In genomic region chr6:166507809-166508373, GRCh38 we compare ENCODE assay signal across 21 cellular contexts.
DNase-seq lines count a peak whose midpoint lies in the region; ATAC-seq, FAIRE-seq and TF ChIP-seq lines count a peak whose summit lies in the region.
"Had no signal": no experiment of that assay in that cellular context is flagged by ENCODE, and none has a peak within 500 bp of the region (broad histone marks: within the 10 kb centered on the region; RNA-seq: fewer than 3 reads in every experiment).

No MANE protein-coding gene starts in this region.

- H3K4me1 ChIP-seq in right atrium auricular region (no peaks in the 10 kb centered on the region), H1 (replicated peaks in 1 of 4; ENCODE audit: control insufficient read depth in 3 of 4, insufficient read depth in 4 of 4, low read length in 3 of 4) (0 out of 7 replicates have a peak, but pooled peaks cover 0 to 2% (median 0%) of the 10 kb centered on the region in 4 experiments), mesendoderm (ENCODE audit: control insufficient read depth, low read depth, low read length) (no peaks in the 10 kb centered on the region), osteoblast (ENCODE audit: insufficient read depth, low read length) (no peaks in the 10 kb centered on the region), ovary (ENCODE audit: insufficient read depth) (no peaks in the 10 kb centered on the region)

- no peak overlapping the region for H4K8ac ChIP-seq in H1 (ENCODE audit: extremely low read depth, insufficient read depth, low read length)
- no peak overlapping the region for H4K8ac ChIP-seq in mesendoderm (ENCODE audit: low read depth, low read length)

- TF ChIP-seq RAD21 in H1 (IDR thresholded peaks at IDR 0.05 in 1 of 2, conservative IDR thresholded peaks at IDR 0.05 in 1 of 2; ENCODE audit: low read depth in 2 of 2, low read length in 2 of 2): no peak

- WGBS in H1 (ENCODE audit: extremely low coverage in 1 of 2, insufficient coverage in 1 of 2, insufficient read length in 1 of 2, insufficient replicate concordance in 2 of 2, low coverage in 1 of 2, low lambda C conversion rate in 2 of 2, missing lambda C conversion rate in 1 of 2), 2 experiments: 85 to 100% methylated on average over 3 to 19 of the region's 19 CpGs
- WGBS in mesendoderm (ENCODE audit: extremely low coverage, insufficient coverage, low lambda C conversion rate): 100% methylated on average over 3 of the region's 19 CpGs
- WGBS in ovary, 3 donors: 87 to 91% (median 91%) methylated on average over 19 of the region's 19 CpGs

- peaks cover 6% of the 10 kb centered on the region; the same call in 1 of the 2 replicates for H3K23me2 ChIP-seq in H1 (ENCODE audit: low read depth, low read length)

- no peaks in the 10 kb centered on the region for H3K79me2 ChIP-seq in H1 (ENCODE audit: control insufficient read depth in 1 of 2, insufficient read depth in 2 of 2, low read length in 2 of 2)
- no peaks in the 10 kb centered on the region for H3K79me2 ChIP-seq in mesendoderm (ENCODE audit: control insufficient read depth, insufficient read depth, low read length)
- H3K79me2 ChIP-seq in osteoblast (ENCODE audit: insufficient read depth, low read length): no peaks in the 10 kb centered on the region

- H2AK5ac ChIP-seq in H1 (ENCODE audit: low read depth, low read length) (no peak overlapping the region), mesendoderm (ENCODE audit: low read length) (no peak overlapping the region)

- DNase-seq in Right ventricle myocardium inferior (ENCODE audit: missing footprints) (peak; percentile 42), right atrium auricular region (ENCODE audit: low spot score) (no peak), H1 (ENCODE audit: low read depth in 1 of 2, low spot score in 2 of 2) (no peak), mesendoderm (peak; percentile 16), osteoblast (ENCODE audit: insufficient read length, low spot score, missing footprints) (peak; percentile 30), GF-D8 (lab: John Stamatoyannopoulos, UW) (no peak), ovary (no peak)
- DNase-seq: 8988T, Calu3, DMS79 treated with DMSO at 0.1 percent for 48 hours, MM.1S, NCI-H2029 treated with DMSO at 0.1 percent for 48 hours, NCI-H2171, NCI-H226, NCI-H510A, NCI-H69, SHP77 treated with DMSO at 0.1 percent for 48 hours had no signal

- H2BK120ac ChIP-seq in H1 (replicated peaks; ENCODE audit: low read depth, low read length) (no peak overlapping the region), mesendoderm (ENCODE audit: low read depth, low read length) (no peak overlapping the region)

- no peak overlapping the region for H3K23ac ChIP-seq in H1 (ENCODE audit: insufficient read length)
- no peak overlapping the region for H3K23ac ChIP-seq in mesendoderm (ENCODE audit: low read length)

- H2BK15ac ChIP-seq in H1 (ENCODE audit: low read length) (0 out of 2 replicates have a peak overlapping the region, but pooled peaks have one; percentile 21), mesendoderm (replicated peaks; ENCODE audit: low read depth) (no peak overlapping the region)

- H3K4ac ChIP-seq in H1 (replicated peaks; ENCODE audit: insufficient read length, low read depth, low read length) (no peak overlapping the region), mesendoderm (ENCODE audit: low read depth, low read length) (no peak overlapping the region)

- POLR2A ChIA-PET in H1 (lab: Charles Lee; ENCODE audit: partially characterized antibody): interaction anchor here (0.6 to 0.9 kb wide), 2 partner anchors 118 to 124 kb away, joined by 3 read pairs; no protein-coding TSS in a partner anchor

- intact Hi-C loops in Right ventricle myocardium inferior (cut with DNase I): no loop called here
- intact Hi-C loops in ovary (cut with DNase I): no loop called here

- H2BK20ac ChIP-seq in H1 (ENCODE audit: low read length): no peak overlapping the region

- H4K20me1 ChIP-seq in H1 (replicated peaks in 1 of 2; ENCODE audit: control insufficient read depth in 1 of 2, insufficient read depth in 2 of 2, low read length in 2 of 2) (peaks cover 0 to 12% of the 10 kb centered on the region in 2 experiments), osteoblast (ENCODE audit: insufficient read depth, low read length) (no peaks in the 10 kb centered on the region)

- H3K4me3 ChIP-seq in right atrium auricular region (no peak overlapping the region), H1 (ENCODE audit: extremely low read depth in 1 of 4, insufficient read depth in 2 of 4, low read depth in 3 of 4, low read length in 4 of 4) (no peak overlapping the region), mesendoderm (ENCODE audit: low read length) (no peak overlapping the region), osteoblast (ENCODE audit: insufficient read depth, low read length) (no peak overlapping the region), ovary (no peak overlapping the region)

- ATAC-seq in Right ventricle myocardium inferior: no peak
- no peak for ATAC-seq in GM19455 (IDR thresholded peaks at IDR 0.05; ENCODE audit: unreplicated experiment)
- ATAC-seq: Panc1 had no signal

- peak overlapping the region; percentile 49; the same call in 1 of the 2 replicates for H2BK5ac ChIP-seq in H1 (ENCODE audit: low read depth, low read length)
- H2BK5ac ChIP-seq in mesendoderm (ENCODE audit: low read length): no peak overlapping the region

- H4K5ac ChIP-seq in H1 (ENCODE audit: insufficient read length, low read depth, low read length) (no peak overlapping the region), mesendoderm (ENCODE audit: low read length) (no peak overlapping the region)

- H2BK12ac ChIP-seq in H1 (ENCODE audit: low read depth, low read length): peak overlapping the region; percentile 94; the same call in 1 of the 2 replicates

- H4K91ac ChIP-seq in H1 (replicated peaks; ENCODE audit: insufficient read length, low read length): no peak overlapping the region

- H3K18ac ChIP-seq in H1 (ENCODE audit: extremely low read depth, low read length) (no peak overlapping the region), mesendoderm (ENCODE audit: low read length) (no peak overlapping the region)

- TF ChIP-seq EP300 in H1 (IDR thresholded peaks at IDR 0.05; ENCODE audit: borderline replicate concordance in 1 of 2, low read depth in 2 of 2, low read length in 2 of 2): no peak
- TF ChIP-seq EP300 in ovary (IDR thresholded peaks at IDR 0.05): no peak

- no peak overlapping the region for H3K9ac ChIP-seq in H1 (replicated peaks in 1 of 4; ENCODE audit: extremely low read depth in 1 of 4, low read depth in 3 of 4, low read length in 3 of 4)
- no peak overlapping the region for H3K9ac ChIP-seq in mesendoderm (ENCODE audit: low read length)
- H3K9ac ChIP-seq: KMS-11 had no signal

- peak overlapping the region; percentile 52 for H3K56ac ChIP-seq in H1 (replicated peaks; ENCODE audit: insufficient read length, low read depth, low read length)
- no peak overlapping the region for H3K56ac ChIP-seq in mesendoderm (ENCODE audit: low read length)

- peaks cover 45% of the 10 kb centered on the region for H3K36me3 ChIP-seq in right atrium auricular region
- H3K36me3 ChIP-seq in H1 (ENCODE audit: control insufficient read depth in 2 of 4, insufficient read depth in 4 of 4, low read length in 3 of 4): peaks cover 0 to 7% (median under 1%) of the 10 kb centered on the region in 4 experiments; a peak in 6 of 8 replicates
- H3K36me3 ChIP-seq in mesendoderm (ENCODE audit: control insufficient read depth, insufficient read depth, low read length): no peaks in the 10 kb centered on the region
- peaks cover 43% of the 10 kb centered on the region for H3K36me3 ChIP-seq in osteoblast (ENCODE audit: insufficient read depth, low read length)
- H3K36me3 ChIP-seq in ovary: no peaks in the 10 kb centered on the region

- CTCF ChIA-PET in H1 (lab: Charles Lee; ENCODE audit: partially characterized antibody): interaction anchor here (0.7 to 1.4 kb wide), 8 partner anchors 13 to 59 kb away, joined by 3 to 6 read pairs (median 3); no protein-coding TSS in a partner anchor

- H3K79me1 ChIP-seq in H1 (ENCODE audit: low read depth, low read length) (0 out of 2 replicates have a peak, but pooled peaks cover 2% of the 10 kb centered on the region), mesendoderm (ENCODE audit: low read length) (no peaks in the 10 kb centered on the region)

- no peak for TF ChIP-seq CTCF in right atrium auricular region (IDR thresholded peaks at IDR 0.05)
- TF ChIP-seq CTCF in H1 (IDR thresholded peaks at IDR 0.05; ENCODE audit: control extremely low read depth in 1 of 3, insufficient read depth in 1 of 3, low read depth in 1 of 3, low read length in 3 of 3): no peak
- no peak for TF ChIP-seq CTCF in osteoblast (IDR thresholded peaks at IDR 0.05; ENCODE audit: extremely low read depth, low read depth, low read length)
- no peak for TF ChIP-seq CTCF in ovary (IDR thresholded peaks at IDR 0.05)

- H3K27ac ChIP-seq in right atrium auricular region: no peak overlapping the region
- H3K27ac ChIP-seq in H1 (ENCODE audit: low read depth, low read length): no peak overlapping the region
- H3K27ac ChIP-seq in mesendoderm (ENCODE audit: low read depth, low read length): no peak overlapping the region
- no peak overlapping the region for H3K27ac ChIP-seq in osteoblast (ENCODE audit: low read depth, low read length)
- no peak overlapping the region for H3K27ac ChIP-seq in ovary
- H3K27ac ChIP-seq: KMS-11 had no signal

- no peaks in the 10 kb centered on the region for H3K27me3 ChIP-seq in right atrium auricular region
- H3K27me3 ChIP-seq in H1 (replicated peaks in 1 of 4; ENCODE audit: control insufficient read depth in 3 of 4, extremely low read depth in 1 of 4, insufficient read depth in 3 of 4, low read length in 3 of 4): no peaks in the 10 kb centered on the region
- no peaks in the 10 kb centered on the region for H3K27me3 ChIP-seq in mesendoderm (ENCODE audit: insufficient read depth, low read length, poor library complexity)
- no peaks in the 10 kb centered on the region for H3K27me3 ChIP-seq in osteoblast (ENCODE audit: insufficient read depth, low read length)
- H3K27me3 ChIP-seq in ovary: no peaks in the 10 kb centered on the region

- H3K4me2 ChIP-seq in H1 (ENCODE audit: insufficient read depth in 1 of 2, low read depth in 2 of 2, low read length in 2 of 2) (no peak overlapping the region), mesendoderm (ENCODE audit: low read length) (no peak overlapping the region), osteoblast (ENCODE audit: insufficient read depth, low read length) (no peak overlapping the region)
- H3K4me2 ChIP-seq: KMS-11 had no signal

- H2AFZ ChIP-seq in H1 (ENCODE audit: low read length) (no peak overlapping the region), osteoblast (ENCODE audit: low read length) (no peak overlapping the region)

- FAIRE-seq in H1 (lab: Jason Lieb, UNC): no peak
- FAIRE-seq: H54 had no signal

- no peak overlapping the region for H3K14ac ChIP-seq in H1 (ENCODE audit: insufficient read length)

- TF ChIP-seq POLR2A in H1 (IDR thresholded peaks at IDR 0.05; ENCODE audit: control extremely low read depth in 1 of 2, low read depth in 2 of 2, low read length in 2 of 2): no peak
- TF ChIP-seq POLR2A in ovary (IDR thresholded peaks at IDR 0.05): no peak

- H3K9me3 ChIP-seq in right atrium auricular region (no peaks in the 10 kb centered on the region), H1 (ENCODE audit: insufficient read depth in 2 of 2, low read depth in 1 of 2, low read length in 1 of 2) (no peaks in the 10 kb centered on the region), osteoblast (ENCODE audit: low read depth, low read length) (no peaks in the 10 kb centered on the region), ovary (no peaks in the 10 kb centered on the region)

Comparison
In these comparisons a context has a peak if more than half of its experiments do, and no peak if none do; other contexts are left out.
1. DNase-seq: peak in Right ventricle myocardium inferior (single experiment), mesendoderm (single experiment) and osteoblast (single experiment); none in right atrium auricular region (single experiment), H1 (0 of 2), GF-D8 (single experiment) and ovary (0 of 5).